In the genomic region with DNA sequence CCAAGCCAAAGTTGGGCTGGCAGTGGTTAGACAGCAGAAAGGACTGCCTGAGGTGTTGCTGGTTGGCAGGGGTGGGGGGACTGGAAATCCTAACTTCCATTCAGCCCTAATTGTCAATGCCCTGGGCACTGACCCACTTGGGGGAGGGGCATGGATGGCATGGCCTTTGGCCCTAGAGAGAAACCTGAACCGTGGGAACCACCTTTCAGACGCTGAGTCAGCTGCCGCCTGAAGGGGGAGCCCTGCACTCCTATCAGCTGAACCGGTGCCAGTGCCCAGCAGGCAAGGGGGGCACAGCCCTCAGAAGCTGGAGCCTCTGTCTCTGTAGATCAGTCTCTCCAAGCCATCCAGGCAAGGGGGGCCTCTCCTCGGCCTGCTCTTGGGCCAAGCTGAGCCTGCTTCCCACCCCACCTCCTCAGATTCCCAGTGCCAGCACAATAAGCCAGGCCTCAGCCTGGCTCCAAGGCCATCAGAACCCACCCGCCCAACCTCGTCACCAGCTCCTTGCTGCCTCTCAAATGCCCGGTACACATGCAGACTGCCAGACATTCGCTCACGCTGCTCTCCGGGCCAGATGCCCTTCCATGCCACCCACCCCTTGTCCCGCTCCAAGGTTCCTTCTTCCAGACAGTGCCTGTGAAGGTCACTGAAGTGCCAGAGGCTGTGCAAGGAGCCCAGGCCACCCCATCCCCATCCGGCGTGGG, we compare ENCODE assay signal across 8 cellular contexts. TPM values are rescaled to one million over a fixed set of nuclear protein-coding genes. Genes with fewer than 3 reads are reported as not detected.
A peak's percentile ranks its signal among the peaks of the same experiment; 100 is the strongest.
DNase-seq lines count a peak whose midpoint lies in the region; ATAC-seq and TF ChIP-seq lines count a peak whose summit lies in the region.

No MANE protein-coding gene starts in this region.

- H3K36me3 ChIP-seq in psoas muscle (ENCODE audit: insufficient read depth in 1 of 2, low read depth in 1 of 2), result peaks cover 0 to 7% of the 10 kb centered on the region in 2 donors

- H3K36me3 Mint-ChIP-seq in activated T-helper 17 cell treated with anti-CD3 and anti-CD28 coated beads, Interleukin-2, amount 50 U/mL, for 72 hours (ENCODE audit: low read depth), result no peaks in the 10 kb centered on the region
- no peaks in the 10 kb centered on the region for H3K36me3 Mint-ChIP-seq in glutamatergic neuron (ENCODE audit: unreplicated experiment)

- no peak overlapping the region for H3K27ac Mint-ChIP-seq in activated T-helper 17 cell treated with anti-CD3 and anti-CD28 coated beads, Interleukin-2, amount 50 U/mL, for 72 hours
- H3K27ac Mint-ChIP-seq in glutamatergic neuron (ENCODE audit: unreplicated experiment), result no peak overlapping the region

- DNase-seq in AG09309 (ENCODE audit: low read depth) (no peak), GM19238 (ENCODE audit: insufficient read length, low spot score) (peak; percentile 68), OCI-M1 (lab: John Stamatoyannopoulos, UW) (peak; percentile 40), glutamatergic neuron (peak; percentile 71), psoas muscle (peak; percentile 52 to 80), inferior parietal cortex (ENCODE audit: extremely low spot score) (no peak)

- H3K4me3 ChIP-seq in AG09309 (ENCODE audit: control insufficient read depth, low read depth, low read length) (no peak overlapping the region), psoas muscle (peak overlapping the region; percentile 57)

- no peaks in the 10 kb centered on the region for H3K9me3 Mint-ChIP-seq in activated T-helper 17 cell treated with anti-CD3 and anti-CD28 coated beads, Interleukin-2, amount 50 U/mL, for 72 hours
- H3K9me3 Mint-ChIP-seq in glutamatergic neuron (ENCODE audit: unreplicated experiment), result peaks cover 7% of the 10 kb centered on the region

- H3K4me3 Mint-ChIP-seq in activated T-helper 17 cell treated with anti-CD3 and anti-CD28 coated beads, Interleukin-2, amount 50 U/mL, for 72 hours, result no peak overlapping the region
- peak overlapping the region; percentile 15 for H3K4me3 Mint-ChIP-seq in glutamatergic neuron (ENCODE audit: unreplicated experiment)

- WGBS in psoas muscle, 3 donors, result 33 to 39% (median 39%) methylated on average over 14 of the region's 14 CpGs

- H3K27ac ChIP-seq in psoas muscle, result peak overlapping the region; percentile 74

- peak; percentile 73 for TF ChIP-seq CTCF in AG09309 (IDR thresholded peaks at IDR 0.05; ENCODE audit: control insufficient read depth, insufficient read depth, low read depth, low read length, missing control alignments)
- peak; percentile 67 for TF ChIP-seq CTCF in glutamatergic neuron (IDR thresholded peaks at IDR 0.05; ENCODE audit: partially characterized antibody, unreplicated experiment)
- TF ChIP-seq CTCF in psoas muscle (IDR thresholded peaks at IDR 0.05), result peak; percentile 43

- peak; percentile 72 for ATAC-seq in activated T-helper 17 cell treated with anti-CD3 and anti-CD28 coated beads, Interleukin-2, amount 50 U/mL, for 72 hours (replicated peaks)
- ATAC-seq in psoas muscle (peak; percentile 45 to 69 (median 57)), GM19324 (IDR thresholded peaks at IDR 0.05; ENCODE audit: low FRiP score, unreplicated experiment) (no peak)

- H3K4me1 Mint-ChIP-seq in activated T-helper 17 cell treated with anti-CD3 and anti-CD28 coated beads, Interleukin-2, amount 50 U/mL, for 72 hours, result no peaks in the 10 kb centered on the region
- H3K4me1 Mint-ChIP-seq in glutamatergic neuron (ENCODE audit: low read depth, unreplicated experiment), result peaks cover 2% of the 10 kb centered on the region

- intact Hi-C loops in psoas muscle (cut with DNase I), result no loop called here

- H3K27me3 ChIP-seq in psoas muscle (ENCODE audit: insufficient read depth in 3 of 3, low read length in 2 of 3), result peaks cover 0 to 22% (median 6%) of the 10 kb centered on the region in 3 donors

- H3K9me3 ChIP-seq in psoas muscle, result no peaks in the 10 kb centered on the region

- peaks cover 18% of the 10 kb centered on the region for H3K27me3 Mint-ChIP-seq in activated T-helper 17 cell treated with anti-CD3 and anti-CD28 coated beads, Interleukin-2, amount 50 U/mL, for 72 hours
- peaks cover 13% of the 10 kb centered on the region for H3K27me3 Mint-ChIP-seq in glutamatergic neuron (ENCODE audit: unreplicated experiment)

- peaks cover 33% of the 10 kb centered on the region for H3K4me1 ChIP-seq in psoas muscle

RNA-seq across cellular contexts. Expression of a gene that starts 11.6 kb away (rescaled TPM):
- not detected for total RNA-seq in activated T-helper 17 cell treated with anti-CD3 and anti-CD28 coated beads, Interleukin-2, amount 50 U/mL, for 72 hours
- total RNA-seq in glutamatergic neuron (ENCODE audit: unreplicated experiment) (not detected), psoas muscle (10 to 100 TPM; 28.5 to 59.6 (median 47.3) TPM)
- 10 to 100 TPM; 46.7 to 59.3 (median 57.4) TPM for polyA plus RNA-seq in psoas muscle

RNA-seq across cellular contexts. Expression of a gene that starts 29.6 kb away (rescaled TPM):
- not detected for total RNA-seq in activated T-helper 17 cell treated with anti-CD3 and anti-CD28 coated beads, Interleukin-2, amount 50 U/mL, for 72 hours
- not detected for total RNA-seq in glutamatergic neuron (ENCODE audit: unreplicated experiment)
- total RNA-seq in psoas muscle, result 1 to 10 TPM in 1 of 4 donors, under 1 TPM in 2, not detected in 1; 0.18 to 1.2 (median 0.42) TPM
- polyA plus RNA-seq in psoas muscle, result under 1 TPM; 0.12 to 0.51 (median 0.27) TPM

RNA-seq across cellular contexts. Expression of a gene that starts 56.8 kb away (rescaled TPM):
- total RNA-seq in activated T-helper 17 cell treated with anti-CD3 and anti-CD28 coated beads, Interleukin-2, amount 50 U/mL, for 72 hours, result 10 to 100 TPM; 32.7 to 51.5 TPM
- 38.9 TPM for total RNA-seq in glutamatergic neuron (ENCODE audit: unreplicated experiment)
- total RNA-seq in psoas muscle, result 10 to 100 TPM; 22.1 to 43.1 (median 29.7) TPM
- polyA plus RNA-seq in psoas muscle, result 10 to 100 TPM; 29.5 to 57.4 (median 30.7) TPM

Comparison
In these comparisons a context has a peak if more than half of its experiments do, and no peak if none do; other contexts are left out.
1. DNase-seq: peak in GM19238 (single experiment), OCI-M1 (single experiment), glutamatergic neuron (single experiment) and psoas muscle (2 of 2); none in AG09309 (single experiment) and inferior parietal cortex (single experiment).
2. RNA of a gene that starts 11.6 kb away (total RNA-seq): 28.5 to 59.6 TPM in psoas muscle; not detected in activated T-helper 17 cell treated with anti-CD3 and anti-CD28 coated beads, Interleukin-2, amount 50 U/mL, for 72 hours and not detected in glutamatergic neuron (single experiment); every median in the first group is over 10 times any median in the second.
3. Peak in every context shown above with its lines, with median percentiles within 50 percentile points of each other: CTCF ChIP-seq.